Comparison of ENCODE assay signal across 13 cellular contexts in genomic region chr10:97888134-97888533, GRCh38. TPM values are rescaled to one million over a fixed set of nuclear protein-coding genes. Genes with fewer than 3 reads are reported as not detected.
A peak's percentile ranks its signal among the peaks of the same experiment; 100 is the strongest.
DNase-seq lines count a peak whose midpoint lies in the region; ATAC-seq and TF ChIP-seq lines count a peak whose summit lies in the region.
"Had no signal": no experiment of that assay in that cellular context is flagged by ENCODE, and none has a peak within 500 bp of the region (broad histone marks: within the 10 kb centered on the region; RNA-seq: fewer than 3 reads in every experiment).

No MANE protein-coding gene starts in this region.

- H3K27ac ChIP-seq in RWPE1 (peak overlapping the region; percentile 89), foreskin keratinocyte (peak overlapping the region; percentile 51)

- POLR2A ChIA-PET in RWPE1 (lab: Yijun Ruan, JAX; ENCODE audit: low non-redundant PET), result no interaction called here

- H3K4me1 ChIP-seq in foreskin keratinocyte (peaks cover 8% of the 10 kb centered on the region), skeletal muscle satellite cell (ENCODE audit: control insufficient read depth, insufficient read depth, low read length) (peaks cover 16% of the 10 kb centered on the region)

- no peak overlapping the region for H3K9ac ChIP-seq in skeletal muscle satellite cell (ENCODE audit: low read depth, low read length)

- H3K4me2 ChIP-seq in skeletal muscle satellite cell (ENCODE audit: low read length), result peak overlapping the region; percentile 23

- TF ChIP-seq POLR2A in lower leg skin (IDR thresholded peaks at IDR 0.05), result no peak

- H3K27me3 ChIP-seq in foreskin keratinocyte, result no peaks in the 10 kb centered on the region
- peaks cover 24% of the 10 kb centered on the region for H3K27me3 ChIP-seq in skeletal muscle satellite cell (ENCODE audit: control insufficient read depth, insufficient read depth, low read length)

- no peak for TF ChIP-seq CTCF in RWPE1 (conservative IDR thresholded peaks at IDR 0.05; ENCODE audit: low read depth)
- no peak for TF ChIP-seq CTCF in foreskin keratinocyte (conservative IDR thresholded peaks at IDR 0.05)
- TF ChIP-seq CTCF in lower leg skin (IDR thresholded peaks at IDR 0.05), result no peak

- no peak overlapping the region for H3K4me3 ChIP-seq in skeletal muscle satellite cell (ENCODE audit: low read length)
- H3K4me3 ChIP-seq in lower leg skin (ENCODE audit: low read depth, poor library complexity, severe bottlenecking), result no peak overlapping the region
- H3K4me3 ChIP-seq: GM23338 had no signal

- WGBS in lower leg skin, 2 donors, result 91 to 92% methylated on average over 7 of the region's 7 CpGs

- no peaks in the 10 kb centered on the region for H3K36me3 ChIP-seq in skeletal muscle satellite cell (ENCODE audit: insufficient read depth, low read length)

- CTCF ChIA-PET in RWPE1 (lab: Yijun Ruan, JAX), result interaction anchor here (1.1 to 1.9 kb wide), 2 partner anchors 14 to 26 kb away, joined by 3 to 7 read pairs; no protein-coding TSS in a partner anchor

- intact Hi-C loops in lower leg skin (cut with DNase I; ENCODE audit: low total_unique reads), result no loop called here

- ATAC-seq in foreskin keratinocyte (no peak), HG03045 (IDR thresholded peaks at IDR 0.05; ENCODE audit: unreplicated experiment) (no peak)

- no peaks in the 10 kb centered on the region for H3K9me3 ChIP-seq in skeletal muscle satellite cell (replicated peaks; ENCODE audit: low read length)

- DNase-seq in Daoy (ENCODE audit: low read depth) (peak; percentile 21), RWPE1 (ENCODE audit: low spot score) (no peak), foreskin keratinocyte (no peak), middle frontal gyrus (ENCODE audit: extremely low spot score, low spot score) (no peak), lower leg skin (ENCODE audit: low spot score in 2 of 2) (no peak), NAMALWA (ENCODE audit: low spot score) (no peak)
- DNase-seq: C1 segment of cervical spinal cord; CD8-positive, alpha-beta memory T cell; DND-41; KG1 had no signal

RNA-seq across cellular contexts. Expression of gene GOLGA7B, which starts 38.5 kb away (rescaled TPM):
- total RNA-seq in Daoy (2014; rRNA removed; shearing (Covaris generic)), result 1.3 and 2.0 TPM in 2 replicates
- 0.63 and 0.68 TPM in 2 replicates for total RNA-seq in foreskin keratinocyte
- 0.66 and 0.90 TPM in 2 replicates for polyA plus RNA-seq in foreskin keratinocyte
- total RNA-seq in skeletal muscle satellite cell (2012; rRNA removed), result under 0.01 TPM in 2 replicates
- 10 to 100 TPM in 1 of 4 donors, 1 to 10 TPM in 3; 7.3 to 17.3 (median 7.8) TPM for total RNA-seq in lower leg skin
